Comparison of ENCODE assay signal across 21 cellular contexts in genomic region chr15:71892335-71892734, GRCh38.
DNase-seq lines count a peak whose midpoint lies in the region; ATAC-seq, FAIRE-seq and TF ChIP-seq lines count a peak whose summit lies in the region.
"Had no signal": no experiment of that assay in that cellular context is flagged by ENCODE, and none has a peak within 500 bp of the region (broad histone marks: within the 10 kb centered on the region; RNA-seq: fewer than 3 reads in every experiment).

No MANE protein-coding gene starts in this region.

- no peaks in the 10 kb centered on the region for H3K4me1 ChIP-seq in HepG2 (ENCODE audit: insufficient read depth, low read length)
- H3K4me1 ChIP-seq in upper lobe of left lung: no peaks in the 10 kb centered on the region
- H3K4me1 ChIP-seq: BLaER1 had no signal

- TF ChIP-seq CTCF in LNCaP clone FGC (IDR thresholded peaks at IDR 0.05; ENCODE audit: control insufficient read depth, extremely low read depth, insufficient read depth) (no peak), fibroblast of villous mesenchyme (IDR thresholded peaks at IDR 0.05; ENCODE audit: insufficient read depth, low read depth, low read length) (no peak), HepG2 (CRISPR knock-in tag; IDR thresholded peaks at IDR 0.05) (no peak), upper lobe of left lung (IDR thresholded peaks at IDR 0.05) (no peak)

- no peaks in the 10 kb centered on the region for H3K9me3 ChIP-seq in HepG2 (ENCODE audit: low read length)
- no peaks in the 10 kb centered on the region for H3K9me3 ChIP-seq in upper lobe of left lung
- H3K9me3 ChIP-seq: BLaER1 had no signal

- intact Hi-C loops in HepG2 (cut with micrococcal nuclease; ENCODE audit: unreplicated experiment): no loop called here

- TF ChIP-seq EP300 in HepG2 (IDR thresholded peaks at IDR 0.05; ENCODE audit: low read depth in 2 of 2, low read length in 2 of 2): no peak
- no peak for TF ChIP-seq EP300 in HepG2 (CRISPR knock-in tag; IDR thresholded peaks at IDR 0.05; ENCODE audit: borderline replicate concordance)
- TF ChIP-seq EP300 in upper lobe of left lung (IDR thresholded peaks at IDR 0.05): no peak

- H3K27me3 ChIP-seq in HepG2 (ENCODE audit: control insufficient read depth in 1 of 2, insufficient read depth in 2 of 2, low read length in 2 of 2): no peaks in the 10 kb centered on the region
- H3K27me3 ChIP-seq in upper lobe of left lung: no peaks in the 10 kb centered on the region
- H3K27me3 ChIP-seq: BLaER1 had no signal

- H3K4me2 ChIP-seq in HepG2 (ENCODE audit: low read depth, low read length): no peak overlapping the region
- H3K4me2 ChIP-seq: BLaER1, GM23338 had no signal

- H3K36me3 ChIP-seq in HepG2 (replicated peaks in 1 of 2; ENCODE audit: control insufficient read depth in 1 of 2, insufficient read depth in 2 of 2, low read length in 2 of 2) (no peaks in the 10 kb centered on the region; a peak in 1 of 5 replicates), upper lobe of left lung (peaks cover 0 to 34% (median 2%) of the 10 kb centered on the region in 4 donors)

- in situ Hi-C loops in HepG2 (cut with HindIII; ENCODE audit: extremely low pct_ligation_motif_present, low pct_unique_long_range_greater_than_20kb): no loop called here

- H2AFZ ChIP-seq in HepG2 (ENCODE audit: low read length): no peak overlapping the region
- H2AFZ ChIP-seq: GM23338 had no signal

- ATAC-seq in HepG2 (no peak), upper lobe of left lung (ENCODE audit: low FRiP score in 2 of 2) (no peak)
- ATAC-seq: GM23338, K562 had no signal

- FAIRE-seq in HepG2 (lab: Jason Lieb, UNC): no peak
- FAIRE-seq: GM12891, H54 had no signal

- no peaks in the 10 kb centered on the region for H3K79me2 ChIP-seq in HepG2 (ENCODE audit: insufficient read depth, low read length)

- H3K4me3 ChIP-seq in LNCaP clone FGC (ENCODE audit: low read depth, low read length): no peak overlapping the region
- no peak overlapping the region for H3K4me3 ChIP-seq in fibroblast of villous mesenchyme (ENCODE audit: low read depth, low read length)
- no peak overlapping the region for H3K4me3 ChIP-seq in HepG2 (replicated peaks in 1 of 3; ENCODE audit: insufficient read depth in 1 of 3, low read depth in 2 of 3, low read length in 3 of 3)
- no peak overlapping the region for H3K4me3 ChIP-seq in upper lobe of left lung
- H3K4me3 ChIP-seq: BLaER1, GM23338, K562 had no signal

- WGBS in HepG2 (ENCODE audit: low lambda C conversion rate): 86% methylated on average over 3 of the region's 3 CpGs
- WGBS in upper lobe of left lung, 2 donors: 91 to 93% methylated on average over 3 of the region's 3 CpGs

- no TSS peak for BruUV-seq in HepG2 (replicated peaks; lab: Mats Ljungman, UMichigan)

- H3K27ac ChIP-seq in HepG2 (ENCODE audit: extremely low read length, insufficient read depth, low read length): no peak overlapping the region
- H3K27ac ChIP-seq in upper lobe of left lung: no peak overlapping the region
- H3K27ac ChIP-seq: 22Rv1, BLaER1 had no signal

- no peaks in the 10 kb centered on the region for H4K20me1 ChIP-seq in HepG2 (ENCODE audit: insufficient read depth, low read length)
- H4K20me1 ChIP-seq: BLaER1 had no signal

- no peak for TF ChIP-seq RAD21 in HepG2 (CRISPR knock-in tag; IDR thresholded peaks at IDR 0.05)

- TF ChIP-seq POLR2A in HepG2 (IDR thresholded peaks at IDR 0.05; ENCODE audit: insufficient read depth in 1 of 2, low read depth in 2 of 2, low read length in 2 of 2) (no peak), upper lobe of left lung (IDR thresholded peaks at IDR 0.05) (no peak)

- DNase-seq in DMS53 (lab: John Stamatoyannopoulos, UW) (peak; percentile 1), DMS53 treated with DMSO at 0.1 percent for 48 hours (lab: John Stamatoyannopoulos, UW; ENCODE audit: unreplicated experiment) (no peak), LNCaP clone FGC (ENCODE audit: low read depth) (peak; percentile 6), fibroblast of villous mesenchyme (ENCODE audit: low read depth) (peak; percentile 19), HepG2 (ENCODE audit: low spot score) (no peak), dermis blood vessel endothelial cell (no peak), upper lobe of left lung (no peak), iPS-NIHi11 (ENCODE audit: low spot score) (no peak)
- DNase-seq: CD4-positive, alpha-beta memory T cell; DMS153; DND-41; EL; HCEC 1CT; HFFc6; IMR-90 had no signal

- POLR2A ChIA-PET in HepG2 (lab: Yijun Ruan, JAX): no interaction called here

- no peak overlapping the region for H3K9ac ChIP-seq in HepG2 (ENCODE audit: insufficient read depth, low read depth, low read length)
- H3K9ac ChIP-seq: BLaER1 had no signal

- CTCF ChIA-PET in HepG2 (lab: Yijun Ruan, JAX; ENCODE audit: low intra/inter-chr PET ratio, low total read pairs): no interaction called here

TF ChIP-seq in HepG2, 621 proteins besides CTCF, POLR2A, EP300 and RAD21:
- no peak for TF ChIP-seq SMC3 (IDR thresholded peaks at IDR 0.05; ENCODE audit: low read length)
- no peak for TF ChIP-seq ZNF207 (IDR thresholded peaks at IDR 0.05; ENCODE audit: borderline replicate concordance)

Comparison
In these comparisons a context has a peak if more than half of its experiments do, and no peak if none do; other contexts are left out.
1. DNase-seq: peak in DMS53 (single experiment), LNCaP clone FGC (single experiment) and fibroblast of villous mesenchyme (single experiment); none in DMS53 treated with DMSO at 0.1 percent for 48 hours (single experiment), HepG2 (single experiment), dermis blood vessel endothelial cell (single experiment), upper lobe of left lung (0 of 2) and iPS-NIHi11 (single experiment).